ENCODE assay signal across 20 cellular contexts in genomic region chr20:48064929-48065328, GRCh38.
DNase-seq lines count a peak whose midpoint lies in the region; ATAC-seq and TF ChIP-seq lines count a peak whose summit lies in the region.
"Had no signal": no experiment of that assay in that cellular context is flagged by ENCODE, and none has a peak within 500 bp of the region (broad histone marks: within the 10 kb centered on the region; RNA-seq: fewer than 3 reads in every experiment).

No MANE protein-coding gene starts in this region.

- in situ Hi-C loops in astrocyte of the spinal cord (cut with HindIII; ENCODE audit: low sequenced_read_pairs): no loop called here

- no peak overlapping the region; a peak in 1 of 4 replicates for H3K27ac ChIP-seq in SK-N-SH (ENCODE audit: low read depth in 2 of 2, low read length in 1 of 2)
- H3K27ac ChIP-seq: epithelial cell of prostate, pancreas, thoracic aorta had no signal

- H3K79me2 ChIP-seq in SK-N-SH (ENCODE audit: insufficient read depth): no peaks in the 10 kb centered on the region

- no peak overlapping the region for H3K4me3 Mint-ChIP-seq in activated CD4-positive, alpha-beta memory T cell treated with anti-CD3 and anti-CD28 coated beads, Interleukin-2, amount 10 ng/mL, durations not matched to agents 7 days and 5 days
- H3K4me3 Mint-ChIP-seq: CD4-positive, alpha-beta memory T cell; T-cell had no signal

- ATAC-seq in SK-N-SH treated with all-trans-retinoic acid at 6 μM for 48 hours (no peak), HG03039 (IDR thresholded peaks at IDR 0.05; ENCODE audit: unreplicated experiment) (no peak), HG03097 (IDR thresholded peaks at IDR 0.05; ENCODE audit: low FRiP score, unreplicated experiment) (no peak)
- ATAC-seq: pancreas, T-cell had no signal

- H3F3A ChIP-seq in SK-N-SH (replicated peaks; ENCODE audit: insufficient read depth): no peaks in the 10 kb centered on the region

- H3K9ac ChIP-seq in SK-N-SH: no peak overlapping the region

- no peaks in the 10 kb centered on the region for H3K27me3 Mint-ChIP-seq in activated CD4-positive, alpha-beta memory T cell treated with anti-CD3 and anti-CD28 coated beads, Interleukin-2, amount 10 ng/mL, durations not matched to agents 7 days and 5 days

- no peak overlapping the region for H2AFZ ChIP-seq in SK-N-SH (ENCODE audit: low read depth)

- H3K36me3 ChIP-seq in SK-N-SH (replicated peaks in 1 of 2; ENCODE audit: control insufficient read depth in 1 of 2, insufficient read depth in 2 of 2, low read length in 1 of 2): no peaks in the 10 kb centered on the region
- H3K36me3 ChIP-seq: pancreas, thoracic aorta had no signal

- H3K36me3 Mint-ChIP-seq in activated CD4-positive, alpha-beta memory T cell treated with anti-CD3 and anti-CD28 coated beads, Interleukin-2, amount 10 ng/mL, durations not matched to agents 7 days and 5 days (ENCODE audit: low read depth): no peaks in the 10 kb centered on the region
- H3K36me3 Mint-ChIP-seq: CD4-positive, alpha-beta memory T cell; T-cell had no signal

- no peak for DNase-seq in SK-N-SH
- DNase-seq in astrocyte of the spinal cord (ENCODE audit: low read depth, low spot score): peak; percentile 1
- peak; percentile 11 for DNase-seq in glomerular visceral epithelial cell (ENCODE audit: extremely low spot score)
- no peak for DNase-seq in activated T-cell treated with anti-CD3 and anti-CD28 coated beads for 4 hours
- no peak for DNase-seq in activated CD4-positive, alpha-beta memory T cell treated with anti-CD3 and anti-CD28 coated beads, Interleukin-2, amount 10 ng/mL, durations not matched to agents 7 days and 5 days
- DNase-seq: 8988T; activated CD4-positive, alpha-beta T cell treated with anti-CD3 and anti-CD28 coated beads, Interleukin-2, amount 50 U/mL, for 48 hours; CD4-positive, alpha-beta memory T cell; KBM-7; kidney; NCI-H1092 treated with DMSO at 0.1 percent for 48 hours; NCI-H2107; pancreas; RPMI8226; T-cell had no signal

- no peak for TF ChIP-seq RAD21 in SK-N-SH (IDR thresholded peaks at IDR 0.05; ENCODE audit: low read length)

- H3K9me3 ChIP-seq in SK-N-SH: no peaks in the 10 kb centered on the region
- H3K9me3 ChIP-seq: pancreas, thoracic aorta had no signal

- POLR2A ChIA-PET in SK-N-SH (lab: Yijun Ruan, JAX): no interaction called here
- POLR2A ChIA-PET in activated CD4-positive, alpha-beta memory T cell treated with anti-CD3 and anti-CD28 coated beads, Interleukin-2, amount 10 ng/mL, durations not matched to agents 7 days and 5 days (lab: Charles Lee): no interaction called here

- H3K4me1 Mint-ChIP-seq in activated CD4-positive, alpha-beta memory T cell treated with anti-CD3 and anti-CD28 coated beads, Interleukin-2, amount 10 ng/mL, durations not matched to agents 7 days and 5 days: no peaks in the 10 kb centered on the region
- H3K4me1 Mint-ChIP-seq: CD4-positive, alpha-beta memory T cell; T-cell had no signal

- no peak overlapping the region for H3K27ac Mint-ChIP-seq in activated CD4-positive, alpha-beta memory T cell treated with anti-CD3 and anti-CD28 coated beads, Interleukin-2, amount 10 ng/mL, durations not matched to agents 7 days and 5 days
- H3K27ac Mint-ChIP-seq: CD4-positive, alpha-beta memory T cell; T-cell had no signal

- no peaks in the 10 kb centered on the region for H3K27me3 ChIP-seq in SK-N-SH (ENCODE audit: insufficient read depth)

- no peak overlapping the region for H3K4me2 ChIP-seq in SK-N-SH

- no peak overlapping the region for H3K4me3 ChIP-seq in SK-N-SH (ENCODE audit: low read depth in 2 of 2, low read length in 1 of 2)
- no peak overlapping the region for H3K4me3 ChIP-seq in astrocyte of the spinal cord (ENCODE audit: low read depth, low read length)
- H3K4me3 ChIP-seq: pancreas, thoracic aorta had no signal

- H3K4me1 ChIP-seq in SK-N-SH (ENCODE audit: control insufficient read depth in 1 of 2, insufficient read depth in 2 of 2, low read depth in 1 of 2, low read length in 1 of 2): no peaks in the 10 kb centered on the region
- H3K4me1 ChIP-seq: pancreas had no signal

- no peaks in the 10 kb centered on the region for H3K9me3 Mint-ChIP-seq in activated CD4-positive, alpha-beta memory T cell treated with anti-CD3 and anti-CD28 coated beads, Interleukin-2, amount 10 ng/mL, durations not matched to agents 7 days and 5 days
- H3K9me3 Mint-ChIP-seq: T-cell had no signal

- no peaks in the 10 kb centered on the region for H3K9me2 ChIP-seq in SK-N-SH

- CTCF ChIA-PET in SK-N-SH (lab: Yijun Ruan, JAX): no interaction called here
- CTCF ChIA-PET in activated CD4-positive, alpha-beta memory T cell treated with anti-CD3 and anti-CD28 coated beads, Interleukin-2, amount 10 ng/mL, durations not matched to agents 7 days and 5 days (lab: Charles Lee): no interaction called here

- no peak for TF ChIP-seq CTCF in SK-N-SH (IDR thresholded peaks at IDR 0.05)
- TF ChIP-seq CTCF in astrocyte of the spinal cord (IDR thresholded peaks at IDR 0.05; ENCODE audit: low read depth, low read length): no peak

- 78% methylated on average over 4 of the region's 4 CpGs for WGBS in SK-N-SH (ENCODE audit: low lambda C conversion rate)

- no peaks in the 10 kb centered on the region for H4K20me1 ChIP-seq in SK-N-SH (ENCODE audit: insufficient read depth)

- no peak for TF ChIP-seq EP300 in SK-N-SH (IDR thresholded peaks at IDR 0.05; ENCODE audit: borderline replicate concordance in 1 of 2, low read depth in 1 of 2, low read length in 1 of 2)

TF ChIP-seq in SK-N-SH treated with all-trans-retinoic acid at 6 μM for 48 hours, 23 proteins besides CTCF, POLR2A, EP300 and RAD21:
- 0 out of 2 replicates have a peak, but pooled peaks have one; percentile 19 for TF ChIP-seq ISL1 (CRISPR knock-in tag; IDR thresholded peaks at IDR 0.05)
- TF ChIP-seq TOX (CRISPR knock-in tag; IDR thresholded peaks at IDR 0.05; ENCODE audit: borderline replicate concordance): no peak

TF ChIP-seq in SK-N-SH, 30 proteins besides CTCF, POLR2A, EP300 and RAD21 (continues in another document):
- no peak for TF ChIP-seq ELF1 (IDR thresholded peaks at IDR 0.05)
- no peak for TF ChIP-seq REST (IDR thresholded peaks at IDR 0.05; ENCODE audit: low read depth, low read length)
- TF ChIP-seq POLR2AphosphoS5 (IDR thresholded peaks at IDR 0.05; ENCODE audit: low read depth, low read length): no peak
- TF ChIP-seq, protein P1, sequence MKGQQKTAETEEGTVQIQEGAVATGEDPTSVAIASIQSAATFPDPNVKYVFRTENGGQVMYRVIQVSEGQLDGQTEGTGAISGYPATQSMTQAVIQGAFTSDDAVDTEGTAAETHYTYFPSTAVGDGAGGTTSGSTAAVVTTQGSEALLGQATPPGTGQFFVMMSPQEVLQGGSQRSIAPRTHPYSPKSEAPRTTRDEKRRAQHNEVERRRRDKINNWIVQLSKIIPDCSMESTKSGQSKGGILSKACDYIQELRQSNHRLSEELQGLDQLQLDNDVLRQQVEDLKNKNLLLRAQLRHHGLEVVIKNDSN (IDR thresholded peaks at IDR 0.05; ENCODE audit: borderline replicate concordance, low read depth): no peak
- no peak for TF ChIP-seq USF2 (IDR thresholded peaks at IDR 0.05; ENCODE audit: borderline replicate concordance, low read depth, low read length)
- TF ChIP-seq JUND (IDR thresholded peaks at IDR 0.05): no peak
- TF ChIP-seq TAF1 (IDR thresholded peaks at IDR 0.05; ENCODE audit: borderline replicate concordance, low read depth, low read length): no peak
- TF ChIP-seq SIN3A (IDR thresholded peaks at IDR 0.05; ENCODE audit: borderline replicate concordance, low read depth, low read length): no peak
- no peak for TF ChIP-seq MEF2A (IDR thresholded peaks at IDR 0.05; ENCODE audit: borderline replicate concordance, low read depth)
- no peak for TF ChIP-seq FOSL2 (IDR thresholded peaks at IDR 0.05; ENCODE audit: borderline replicate concordance, low read depth)
- no peak for TF ChIP-seq RFX5 (IDR thresholded peaks at IDR 0.05; ENCODE audit: low read length)
- TF ChIP-seq FOXJ3 (CRISPR knock-in tag; IDR thresholded peaks at IDR 0.05): no peak

Comparison
In these comparisons a context has a peak if more than half of its experiments do, and no peak if none do; other contexts are left out.
1. DNase-seq: peak in astrocyte of the spinal cord (single experiment) and glomerular visceral epithelial cell (single experiment); none in SK-N-SH (single experiment), activated T-cell treated with anti-CD3 and anti-CD28 coated beads for 4 hours (single experiment) and activated CD4-positive, alpha-beta memory T cell treated with anti-CD3 and anti-CD28 coated beads, Interleukin-2, amount 10 ng/mL, durations not matched to agents 7 days and 5 days (single experiment).